8 cellular contexts compared by ENCODE assay signal in genomic region chr19:21603431-21604153, GRCh38.
DNase-seq lines count a peak whose midpoint lies in the region; ATAC-seq and TF ChIP-seq lines count a peak whose summit lies in the region.

No MANE protein-coding gene starts in this region.

- H3K36me3 ChIP-seq in muscle layer of colon (ENCODE audit: insufficient read depth, low read length), result no peaks in the 10 kb centered on the region
- H3K36me3 ChIP-seq in upper lobe of left lung, result no peaks in the 10 kb centered on the region

- WGBS in upper lobe of left lung, 2 donors, result 62 to 77% methylated on average over 7 of the region's 7 CpGs

- H3K9me3 ChIP-seq in muscle layer of colon (ENCODE audit: low read length) (no peaks in the 10 kb centered on the region), upper lobe of left lung (no peaks in the 10 kb centered on the region)

- H3K27me3 Mint-ChIP-seq in activated naive CD4-positive, alpha-beta T cell treated with anti-CD3 and anti-CD28 coated beads, Interleukin-2, amount 10 ng/mL, durations not matched to agents 7 days and 5 days, result no peaks in the 10 kb centered on the region
- H3K27me3 Mint-ChIP-seq in MCF 10A (ENCODE audit: insufficient read depth, unreplicated experiment), result no peaks in the 10 kb centered on the region

- ATAC-seq in upper lobe of left lung (ENCODE audit: low FRiP score in 2 of 2), result peak in 1 of 2 donors; percentile 22
- ATAC-seq in GM19397 (IDR thresholded peaks at IDR 0.05; ENCODE audit: unreplicated experiment), result no peak

- peak overlapping the region; percentile 83 for H3K4me3 Mint-ChIP-seq in activated naive CD4-positive, alpha-beta T cell treated with anti-CD3 and anti-CD28 coated beads, Interleukin-2, amount 10 ng/mL, durations not matched to agents 7 days and 5 days
- H3K4me3 Mint-ChIP-seq in MCF 10A (ENCODE audit: unreplicated experiment), result peak overlapping the region; percentile 78

- H3K27me3 ChIP-seq in muscle layer of colon (ENCODE audit: control insufficient read depth in 1 of 2, insufficient read depth in 2 of 2, low read length in 2 of 2), result no peaks in the 10 kb centered on the region
- no peaks in the 10 kb centered on the region for H3K27me3 ChIP-seq in upper lobe of left lung

- CTCF ChIA-PET in activated naive CD4-positive, alpha-beta T cell treated with anti-CD3 and anti-CD28 coated beads, Interleukin-2, amount 10 ng/mL, durations not matched to agents 7 days and 5 days (lab: Charles Lee), result interaction anchor here (1.6 kb wide), 1 partner anchor 120 kb away, joined by 5 read pairs; no protein-coding TSS in a partner anchor
- CTCF ChIA-PET in MCF 10A (lab: Yijun Ruan, JAX), result no interaction called here

- TF ChIP-seq POLR2A in upper lobe of left lung (IDR thresholded peaks at IDR 0.05), result no peak

- H3K4me1 ChIP-seq in muscle layer of colon (ENCODE audit: insufficient read depth, low read length) (peaks cover 12% of the 10 kb centered on the region), upper lobe of left lung (peaks cover 8 to 26% (median 11%) of the 10 kb centered on the region in 4 donors)

- peak overlapping the region; percentile 93 for H3K27ac Mint-ChIP-seq in activated naive CD4-positive, alpha-beta T cell treated with anti-CD3 and anti-CD28 coated beads, Interleukin-2, amount 10 ng/mL, durations not matched to agents 7 days and 5 days
- H3K27ac Mint-ChIP-seq in MCF 10A (ENCODE audit: low read depth, unreplicated experiment), result peak overlapping the region; percentile 75

- H3K4me1 Mint-ChIP-seq in activated naive CD4-positive, alpha-beta T cell treated with anti-CD3 and anti-CD28 coated beads, Interleukin-2, amount 10 ng/mL, durations not matched to agents 7 days and 5 days, result peaks cover 20% of the 10 kb centered on the region
- peaks cover 17% of the 10 kb centered on the region for H3K4me1 Mint-ChIP-seq in MCF 10A (ENCODE audit: insufficient read depth, unreplicated experiment)

- no peak overlapping the region for H3K27ac ChIP-seq in muscle layer of colon (ENCODE audit: low read depth, low read length)
- H3K27ac ChIP-seq in upper lobe of left lung, result peak overlapping the region in 3 of 4 donors; percentile 18 to 87 (median 83)

- peak overlapping the region; percentile 47 for H3K9ac ChIP-seq in muscle layer of colon (ENCODE audit: low read length)

- POLR2A ChIA-PET in MCF 10A (lab: Yijun Ruan, JAX), result interaction anchor here (1.6 to 2.7 kb wide), 2 partner anchors 98 to 275 kb away, joined by 9 to 21 read pairs; partner anchors contain the start of gene ZNF429

- TF ChIP-seq EP300 in upper lobe of left lung (IDR thresholded peaks at IDR 0.05), result no peak

- H3K9me3 Mint-ChIP-seq in activated naive CD4-positive, alpha-beta T cell treated with anti-CD3 and anti-CD28 coated beads, Interleukin-2, amount 10 ng/mL, durations not matched to agents 7 days and 5 days, result peaks cover 7% of the 10 kb centered on the region
- H3K9me3 Mint-ChIP-seq in MCF 10A (ENCODE audit: unreplicated experiment), result peaks cover 7% of the 10 kb centered on the region

- TF ChIP-seq CTCF in MCF 10A (IDR thresholded peaks at IDR 0.05; ENCODE audit: unreplicated experiment) (no peak), upper lobe of left lung (IDR thresholded peaks at IDR 0.05) (no peak)

- intact Hi-C loops in MCF 10A (cut with micrococcal nuclease), result no loop called here

- peaks cover 4% of the 10 kb centered on the region for H3K36me3 Mint-ChIP-seq in activated naive CD4-positive, alpha-beta T cell treated with anti-CD3 and anti-CD28 coated beads, Interleukin-2, amount 10 ng/mL, durations not matched to agents 7 days and 5 days
- peaks cover 4% of the 10 kb centered on the region for H3K36me3 Mint-ChIP-seq in MCF 10A (ENCODE audit: insufficient read depth, unreplicated experiment)

- DNase-seq in activated naive CD4-positive, alpha-beta T cell treated with anti-CD3 and anti-CD28 coated beads, Interleukin-2, amount 10 ng/mL, durations not matched to agents 7 days and 5 days, result no peak
- DNase-seq in activated naive CD4-positive, alpha-beta T cell treated with Interleukin-2 at 50 U/mL for 16 hours, result no peak
- DNase-seq in MCF 10A (ENCODE audit: unreplicated experiment) (no peak), upper lobe of left lung (no peak), KBM-7 (no peak), hippocampal formation (lab: John Stamatoyannopoulos, UW) (no peak)

- in situ Hi-C loops in KBM-7 (cut with MboI; ENCODE audit: low pct_unique_long_range_greater_than_20kb, low sequenced_read_pairs), result no loop called here

- no TSS peak for BruUV-seq in MCF 10A (replicated peaks; lab: Mats Ljungman, UMichigan)

- H3K4me3 ChIP-seq in muscle layer of colon (ENCODE audit: low read depth in 1 of 2, low read length in 2 of 2), result peak overlapping the region; percentile 3 to 73
- peak overlapping the region in 2 of 4 donors; percentile 48 to 52 for H3K4me3 ChIP-seq in upper lobe of left lung
